ENCODE assay signal across 14 cellular contexts in genomic region chr9:98182889-98183599, GRCh38.
"Had no signal": no experiment of that assay in that cellular context is flagged by ENCODE, and none has a peak within 500 bp of the region (broad histone marks: within the 10 kb centered on the region; RNA-seq: fewer than 3 reads in every experiment).

No MANE protein-coding gene starts in this region.

- ATAC-seq: lower lobe of right lung, upper lobe of right lung had no signal

- DNase-seq: activated CD4-positive, alpha-beta T cell treated with anti-CD3 and anti-CD28 coated beads, Interleukin-2, amount 50 U/mL, for 4 hours; activated gamma-delta T cell; effector memory CD4-positive, alpha-beta T cell; lower lobe of right lung; stimulated activated CD4-positive, alpha-beta T cell treated with anti-CD3 and anti-CD28 coated beads, Interleukin-4, amount 100 ng/mL, for 1 hour; stomach; T-helper 2 cell; upper lobe of right lung had no signal

- H3K9me3 Mint-ChIP-seq: activated naive CD4-positive, alpha-beta T cell treated with anti-CD3 and anti-CD28 coated beads, Interleukin-2, amount 50 U/mL, for 24 hours; dendritic cell treated with granulocyte-macrophage colony-stimulating factor and Interleukin-4, amounts not matched to agents 40 ng/mL and 50 ng/mL, for 4 days; mesothelial cell of epicardium had no signal

- H3K4me1 ChIP-seq: lower lobe of right lung, prostate gland, right atrium auricular region had no signal

- H3K4me1 Mint-ChIP-seq: mesothelial cell of epicardium had no signal

- H3K36me3 ChIP-seq: lower lobe of right lung, prostate gland, right atrium auricular region, stomach, upper lobe of right lung had no signal

- H3K27me3 ChIP-seq: right atrium auricular region, stomach, upper lobe of right lung had no signal

- H3K4me3 Mint-ChIP-seq: activated naive CD4-positive, alpha-beta T cell treated with anti-CD3 and anti-CD28 coated beads, Interleukin-2, amount 50 U/mL, for 24 hours; dendritic cell treated with granulocyte-macrophage colony-stimulating factor and Interleukin-4, amounts not matched to agents 40 ng/mL and 50 ng/mL, for 4 days; mesothelial cell of epicardium had no signal

- H3K27me3 Mint-ChIP-seq: activated naive CD4-positive, alpha-beta T cell treated with anti-CD3 and anti-CD28 coated beads, Interleukin-2, amount 50 U/mL, for 24 hours; dendritic cell treated with granulocyte-macrophage colony-stimulating factor and Interleukin-4, amounts not matched to agents 40 ng/mL and 50 ng/mL, for 4 days had no signal

- H3K27ac Mint-ChIP-seq: activated naive CD4-positive, alpha-beta T cell treated with anti-CD3 and anti-CD28 coated beads, Interleukin-2, amount 50 U/mL, for 24 hours; dendritic cell treated with granulocyte-macrophage colony-stimulating factor and Interleukin-4, amounts not matched to agents 40 ng/mL and 50 ng/mL, for 4 days; mesothelial cell of epicardium had no signal

- H3K9me3 ChIP-seq: lower lobe of right lung, prostate gland, right atrium auricular region, stomach, upper lobe of right lung had no signal

- H3K27ac ChIP-seq: lower lobe of right lung, right atrium auricular region, skin epidermis, stomach, upper lobe of right lung had no signal

- H3K36me3 Mint-ChIP-seq: activated naive CD4-positive, alpha-beta T cell treated with anti-CD3 and anti-CD28 coated beads, Interleukin-2, amount 50 U/mL, for 24 hours; mesothelial cell of epicardium had no signal

- H3K4me3 ChIP-seq: lower lobe of right lung, prostate gland, right atrium auricular region, skin epidermis, stomach, upper lobe of right lung had no signal
